ENCODE assay signal across 18 cellular contexts in the genomic region with DNA sequence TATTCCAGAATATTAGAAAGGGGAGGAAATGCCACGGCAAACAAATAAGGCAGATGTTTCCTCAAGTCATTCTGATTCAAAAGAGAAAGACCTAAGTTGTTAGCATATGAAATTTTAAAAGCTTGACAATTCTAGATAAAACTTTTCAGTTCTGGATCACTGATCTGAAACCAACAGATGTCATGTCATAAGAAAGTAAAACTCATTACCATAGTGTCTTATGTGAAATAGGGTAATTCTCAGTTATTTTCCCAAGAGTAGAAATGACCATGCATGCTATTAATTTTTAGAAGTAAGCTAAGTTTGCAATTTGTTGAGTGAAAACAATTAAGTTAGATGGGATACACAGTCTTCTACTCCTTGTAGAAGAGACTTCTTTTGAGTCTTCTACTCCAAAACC.
DNase-seq lines count a peak whose midpoint lies in the region; ATAC-seq, FAIRE-seq and TF ChIP-seq lines count a peak whose summit lies in the region.
"Had no signal": no experiment of that assay in that cellular context is flagged by ENCODE, and none has a peak within 500 bp of the region (broad histone marks: within the 10 kb centered on the region; RNA-seq: fewer than 3 reads in every experiment).

No MANE protein-coding gene starts in this region.

- no peaks in the 10 kb centered on the region for H3K4me1 Mint-ChIP-seq in T-cell
- H3K4me1 Mint-ChIP-seq: brain had no signal

- no peaks in the 10 kb centered on the region for H3K9me3 ChIP-seq in GM12878 (replicated peaks; ENCODE audit: control insufficient read depth, insufficient read depth, low read length)
- no peaks in the 10 kb centered on the region for H3K9me3 ChIP-seq in right lobe of liver
- H3K9me3 ChIP-seq: stomach had no signal

- H3K36me3 Mint-ChIP-seq in T-cell: no peaks in the 10 kb centered on the region
- H3K36me3 Mint-ChIP-seq: brain had no signal

- H3K27ac Mint-ChIP-seq in T-cell: no peak overlapping the region
- H3K27ac Mint-ChIP-seq: brain had no signal

- H3K27me3 ChIP-seq in GM12878 (replicated peaks in 1 of 2; ENCODE audit: control insufficient read depth in 2 of 2, insufficient read depth in 2 of 2, low read length in 1 of 2) (no peaks in the 10 kb centered on the region), right lobe of liver (no peaks in the 10 kb centered on the region)
- H3K27me3 ChIP-seq: stomach had no signal

- TF ChIP-seq CTCF in GM12878 (IDR thresholded peaks at IDR 0.05 in 2 of 3, conservative IDR thresholded peaks at IDR 0.05 in 1 of 3; ENCODE audit: control insufficient read depth in 2 of 3, extremely low read depth in 1 of 3, insufficient read depth in 1 of 3, low read depth in 3 of 3, low read length in 3 of 3) (no peak), right lobe of liver (IDR thresholded peaks at IDR 0.05) (no peak)

- H2AFZ ChIP-seq in GM12878 (ENCODE audit: control insufficient read depth, low read depth, low read length): no peak overlapping the region

- TF ChIP-seq EP300 in GM12878 (IDR thresholded peaks at IDR 0.05; ENCODE audit: borderline replicate concordance in 1 of 2, control insufficient read depth in 1 of 2, low read depth in 2 of 2, low read length in 2 of 2): no peak; a peak in 1 of 4 replicates

- no peaks in the 10 kb centered on the region for H3K27me3 Mint-ChIP-seq in T-cell
- H3K27me3 Mint-ChIP-seq: brain had no signal

- intact Hi-C loops in GM12878 (cut with micrococcal nuclease; ENCODE audit: unreplicated experiment) (no loop called here), right lobe of liver (cut with DNase I) (no loop called here)

- no peak overlapping the region for H3K4me3 Mint-ChIP-seq in T-cell
- H3K4me3 Mint-ChIP-seq: brain had no signal

- RAD21 ChIA-PET in GM12878 (lab: Charles Lee; ENCODE audit: unreplicated experiment): interaction anchor here (0.7 to 1.4 kb wide), 5 partner anchors 12 to 215 kb away, joined by 3 to 5 read pairs (median 4); no protein-coding TSS in a partner anchor

- no peaks in the 10 kb centered on the region for H4K20me1 ChIP-seq in GM12878 (ENCODE audit: control insufficient read depth, insufficient read depth)

- no peak overlapping the region for H3K9ac ChIP-seq in GM12878 (ENCODE audit: control insufficient read depth, insufficient read depth, low read length)

- FAIRE-seq in GM12878 (lab: Jason Lieb, UNC): peak; percentile 66
- FAIRE-seq: frontal cortex, islet of Langerhans had no signal

- BruUV-seq in GM12878 (replicated peaks; lab: Mats Ljungman, UMichigan): no TSS peak

- H3K9me3 Mint-ChIP-seq in T-cell: peaks cover 0 to 6% (median 0%) of the 10 kb centered on the region in 3 donors
- H3K9me3 Mint-ChIP-seq: brain had no signal

- no peaks in the 10 kb centered on the region for H3K79me2 ChIP-seq in GM12878 (ENCODE audit: control insufficient read depth, insufficient read depth, low read length)

- peak overlapping the region; percentile 24; the same call in 1 of the 2 replicates for H3K4me2 ChIP-seq in GM12878 (ENCODE audit: control insufficient read depth, insufficient read depth)

- WGBS in GM12878 (ENCODE audit: insufficient coverage, insufficient replicate concordance, low lambda C conversion rate, missing lambda C conversion rate): 4% methylated on average over 1 of the region's 1 CpG
- WGBS in right lobe of liver (ENCODE audit: insufficient coverage, low coverage, low lambda C conversion rate, missing lambda C conversion rate): 67% methylated on average over 1 of the region's 1 CpG

- H3K4me3 ChIP-seq in GM12878 (no peak overlapping the region), right lobe of liver (no peak overlapping the region)
- H3K4me3 ChIP-seq: stomach had no signal

- H3K27ac ChIP-seq in GM12878 (ENCODE audit: control insufficient read depth, insufficient read depth): no peak overlapping the region; the same call in 1 of the 2 replicates
- no peak overlapping the region for H3K27ac ChIP-seq in right lobe of liver
- H3K27ac ChIP-seq: stomach had no signal

- H3K4me1 ChIP-seq in GM12878 (ENCODE audit: control insufficient read depth, insufficient read depth, low read length): peaks cover 5% of the 10 kb centered on the region; the same call in 1 of the 2 replicates
- no peaks in the 10 kb centered on the region for H3K4me1 ChIP-seq in right lobe of liver

- DNase-seq in GM12878 (ENCODE audit: low read depth, low spot score) (no peak), pons (ENCODE audit: low spot score) (no peak), right lobe of liver (no peak), CD1c-positive myeloid dendritic cell (ENCODE audit: extremely low spot score) (no peak), T-cell (no peak)
- DNase-seq: activated CD4-positive, alpha-beta T cell treated with anti-CD3 and anti-CD28 coated beads, Interleukin-2, amount 50 U/mL, for 4 hours; activated effector memory CD4-positive, alpha-beta T cell treated with Interleukin-2 at 50 U/mL for 16 hours; C1 segment of cervical spinal cord; effector CD8-positive, alpha-beta T cell; stimulated activated CD4-positive, alpha-beta T cell treated with anti-CD3 and anti-CD28 coated beads, Interleukin-4, amount 100 ng/mL, for 24 hours; stomach had no signal

- CTCF ChIA-PET in GM12878 (lab: Yijun Ruan, JAX) (interaction anchor here (1.1 kb wide), 1 partner anchor 10 kb away, joined by 4 read pairs; no protein-coding TSS in a partner anchor), T-cell (lab: Charles Lee) (no interaction called here)

- ATAC-seq in GM18520 (IDR thresholded peaks at IDR 0.05; ENCODE audit: unreplicated experiment) (peak; percentile 35), GM21619 (IDR thresholded peaks at IDR 0.05; ENCODE audit: unreplicated experiment) (peak; percentile 46), HG03097 (IDR thresholded peaks at IDR 0.05; ENCODE audit: low FRiP score, unreplicated experiment) (peak; percentile 71), GM12878 (peak; percentile 63), right lobe of liver (no peak), T-cell (replicated peaks in 1 of 4) (no peak)
- ATAC-seq: Panc1 had no signal

- no peak for TF ChIP-seq RAD21 in GM12878 (IDR thresholded peaks at IDR 0.05; ENCODE audit: insufficient read depth, low read depth, low read length)

- POLR2A ChIA-PET in GM12878 (lab: Charles Lee) (no interaction called here), T-cell (lab: Charles Lee) (no interaction called here)

- H3K36me3 ChIP-seq in GM12878 (ENCODE audit: control insufficient read depth in 2 of 2, insufficient read depth in 2 of 2, low read length in 1 of 2) (no peaks in the 10 kb centered on the region), right lobe of liver (no peaks in the 10 kb centered on the region)
- H3K36me3 ChIP-seq: stomach had no signal

- in situ Hi-C loops in GM12878 (cut with MboI): no loop called here

- TF ChIP-seq POLR2A in GM12878 (IDR thresholded peaks at IDR 0.05; ENCODE audit: low read depth, low read length) (no peak), right lobe of liver (IDR thresholded peaks at IDR 0.05) (no peak)

- SMC1A ChIA-PET in GM12878 (lab: Charles Lee; ENCODE audit: uncharacterized antibody, unreplicated experiment): interaction anchor here (0.6 to 2.3 kb wide), 3 partner anchors 13 to 215 kb away, joined by 3 to 9 read pairs (median 5); no protein-coding TSS in a partner anchor

TF ChIP-seq in GM12878, 131 proteins besides CTCF, POLR2A, EP300 and RAD21 (continues in another document):
- TF ChIP-seq CEBPB (IDR thresholded peaks at IDR 0.05; ENCODE audit: borderline replicate concordance in 1 of 2, low read depth in 2 of 2, low read length in 2 of 2): peak in 1 of 2 experiments; percentile 45; a peak in 1 of 4 replicates
- TF ChIP-seq, protein P1, sequence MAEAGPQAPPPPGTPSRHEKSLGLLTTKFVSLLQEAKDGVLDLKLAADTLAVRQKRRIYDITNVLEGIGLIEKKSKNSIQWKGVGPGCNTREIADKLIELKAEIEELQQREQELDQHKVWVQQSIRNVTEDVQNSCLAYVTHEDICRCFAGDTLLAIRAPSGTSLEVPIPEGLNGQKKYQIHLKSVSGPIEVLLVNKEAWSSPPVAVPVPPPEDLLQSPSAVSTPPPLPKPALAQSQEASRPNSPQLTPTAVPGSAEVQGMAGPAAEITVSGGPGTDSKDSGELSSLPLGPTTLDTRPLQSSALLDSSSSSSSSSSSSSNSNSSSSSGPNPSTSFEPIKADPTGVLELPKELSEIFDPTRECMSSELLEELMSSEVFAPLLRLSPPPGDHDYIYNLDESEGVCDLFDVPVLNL (IDR thresholded peaks at IDR 0.05; ENCODE audit: low read depth, low read length): no peak
- TF ChIP-seq, protein P2, sequence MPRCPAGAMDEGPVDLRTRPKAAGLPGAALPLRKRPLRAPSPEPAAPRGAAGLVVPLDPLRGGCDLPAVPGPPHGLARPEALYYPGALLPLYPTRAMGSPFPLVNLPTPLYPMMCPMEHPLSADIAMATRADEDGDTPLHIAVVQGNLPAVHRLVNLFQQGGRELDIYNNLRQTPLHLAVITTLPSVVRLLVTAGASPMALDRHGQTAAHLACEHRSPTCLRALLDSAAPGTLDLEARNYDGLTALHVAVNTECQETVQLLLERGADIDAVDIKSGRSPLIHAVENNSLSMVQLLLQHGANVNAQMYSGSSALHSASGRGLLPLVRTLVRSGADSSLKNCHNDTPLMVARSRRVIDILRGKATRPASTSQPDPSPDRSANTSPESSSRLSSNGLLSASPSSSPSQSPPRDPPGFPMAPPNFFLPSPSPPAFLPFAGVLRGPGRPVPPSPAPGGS (IDR thresholded peaks at IDR 0.05; ENCODE audit: borderline replicate concordance, insufficient read depth, low read depth, low read length, poor library complexity, severe bottlenecking): peak; percentile 62
- no peak for TF ChIP-seq RFX5 (IDR thresholded peaks at IDR 0.05; ENCODE audit: low read depth, low read length)
- TF ChIP-seq BMI1 (IDR thresholded peaks at IDR 0.05; ENCODE audit: borderline replicate concordance): no peak
- TF ChIP-seq ATF7 (IDR thresholded peaks at IDR 0.05; ENCODE audit: low read depth): peak; percentile 76; the same call in 1 of the 2 replicates
- no peak for TF ChIP-seq YBX1 (IDR thresholded peaks at IDR 0.05)
- no peak for TF ChIP-seq HDAC2 (IDR thresholded peaks at IDR 0.05)
- TF ChIP-seq, protein P3, sequence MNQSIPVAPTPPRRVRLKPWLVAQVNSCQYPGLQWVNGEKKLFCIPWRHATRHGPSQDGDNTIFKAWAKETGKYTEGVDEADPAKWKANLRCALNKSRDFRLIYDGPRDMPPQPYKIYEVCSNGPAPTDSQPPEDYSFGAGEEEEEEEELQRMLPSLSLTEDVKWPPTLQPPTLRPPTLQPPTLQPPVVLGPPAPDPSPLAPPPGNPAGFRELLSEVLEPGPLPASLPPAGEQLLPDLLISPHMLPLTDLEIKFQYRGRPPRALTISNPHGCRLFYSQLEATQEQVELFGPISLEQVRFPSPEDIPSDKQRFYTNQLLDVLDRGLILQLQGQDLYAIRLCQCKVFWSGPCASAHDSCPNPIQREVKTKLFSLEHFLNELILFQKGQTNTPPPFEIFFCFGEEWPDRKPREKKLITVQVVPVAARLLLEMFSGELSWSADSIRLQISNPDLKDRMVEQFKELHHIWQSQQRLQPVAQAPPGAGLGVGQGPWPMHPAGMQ (IDR thresholded peaks at IDR 0.05; ENCODE audit: borderline replicate concordance): no peak
- TF ChIP-seq BHLHE40 (IDR thresholded peaks at IDR 0.05; ENCODE audit: borderline replicate concordance in 1 of 2, low read depth in 2 of 2, low read length in 1 of 2): no peak
- 0 out of 2 replicates have a peak, but pooled peaks have one; percentile 26 for TF ChIP-seq PAX5 (IDR thresholded peaks at IDR 0.05; ENCODE audit: borderline replicate concordance, low read depth, low read length)

Comparison
In these comparisons a context has a peak if more than half of its experiments do, and no peak if none do; other contexts are left out.
1. ATAC-seq: peak in GM18520 (single experiment), GM21619 (single experiment), HG03097 (single experiment) and GM12878 (single experiment); none in right lobe of liver (0 of 4) and T-cell (0 of 4).